In the genomic region with DNA sequence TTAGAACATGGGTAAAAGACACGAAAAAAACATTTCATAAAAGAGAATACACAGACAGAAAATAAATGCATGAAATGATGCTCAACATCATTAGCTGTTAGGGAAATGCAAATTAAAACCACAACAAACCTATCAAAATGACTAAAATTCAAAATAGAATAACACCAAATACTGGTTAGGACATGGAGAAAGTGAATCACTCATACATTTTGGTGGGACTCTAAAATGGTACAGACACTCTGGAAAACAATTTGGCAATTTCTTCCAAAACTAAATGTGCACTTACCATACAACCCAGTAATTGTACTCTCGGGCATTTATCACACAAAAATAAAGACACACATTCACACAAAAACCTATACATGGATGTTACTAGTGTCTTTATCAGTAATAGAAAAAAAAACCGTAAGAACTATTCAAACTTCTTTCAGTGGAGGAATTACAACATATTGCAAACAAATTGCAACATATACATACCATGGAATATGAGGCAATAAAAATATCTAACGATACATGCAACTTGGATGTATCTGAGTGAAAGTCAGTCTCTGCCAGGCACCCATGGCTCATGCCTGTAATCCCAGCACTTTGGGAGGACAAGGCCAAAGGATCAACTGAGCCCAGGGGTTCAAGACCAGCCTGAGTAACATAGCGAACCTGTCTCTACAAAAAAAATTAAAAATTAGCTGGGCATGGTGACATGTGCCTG, we compare ENCODE assay signal across 1 cellular context.
TF ChIP-seq lines count a peak whose summit lies in the region.

No MANE protein-coding gene starts in this region.

TF ChIP-seq in A549, 52 proteins besides CTCF, POLR2A, EP300 and RAD21 (continued from another document):
- TF ChIP-seq JUN (IDR thresholded peaks at IDR 0.05) = peak in 1 of 2 experiments; percentile 54; a peak in 2 of 5 replicates
